In genomic region chr13:98856983-98857382, GRCh38 we compare ENCODE assay signal across 22 cellular contexts.
A peak's percentile ranks its signal among the peaks of the same experiment; 100 is the strongest.
DNase-seq lines count a peak whose midpoint lies in the region; ATAC-seq and TF ChIP-seq lines count a peak whose summit lies in the region.
"Had no signal": no experiment of that assay in that cellular context is flagged by ENCODE, and none has a peak within 500 bp of the region (broad histone marks: within the 10 kb centered on the region; RNA-seq: fewer than 3 reads in every experiment).

No MANE protein-coding gene starts in this region.

- H4K20me1 ChIP-seq in osteoblast (ENCODE audit: insufficient read depth, low read length), result no peaks in the 10 kb centered on the region

- DNase-seq in right cardiac atrium, result peak in 1 of 3 donors; percentile 70
- DNase-seq in Right ventricle myocardium inferior (ENCODE audit: missing footprints), result no peak
- DNase-seq in head of caudate nucleus, result peak in 37 of 42 donors; percentile 18 to 77 (median 54)
- peak in 8 of 10 donors; percentile 50 to 93 (median 58) for DNase-seq in posterior cingulate gyrus
- DNase-seq in GM19238 (ENCODE audit: insufficient read length, low spot score), result no peak
- no peak for DNase-seq in colonic mucosa
- DNase-seq in osteoblast (ENCODE audit: insufficient read length, low spot score, missing footprints), result no peak
- DNase-seq in kidney tubule cell (ENCODE audit: low spot score), result no peak
- DNase-seq: activated CD8-positive, alpha-beta memory T cell treated with anti-CD3 and anti-CD28 coated beads for 24 hours; activated naive CD8-positive, alpha-beta T cell treated with anti-CD3 and anti-CD28 coated beads, Interleukin-2, amount 10 ng/mL, durations not matched to agents 7 days and 5 days; DMS79; effector CD4-positive, alpha-beta T cell; GM23248; kidney glomerular epithelial cell; NCI-H1417 treated with DMSO at 0.1 percent for 48 hours; NCI-H2171; NCI-H774; pancreas; PC-9; T-helper 9 cell had no signal

- ATAC-seq in right cardiac atrium (peak; percentile 77), Right ventricle myocardium inferior (no peak)
- ATAC-seq: activated CD4-positive, CD25-positive, alpha-beta regulatory T cell treated with anti-CD3 and anti-CD28 coated beads, Interleukin-2, amount 50 U/mL, for 24 hours had no signal

- H3K4me2 ChIP-seq in osteoblast (ENCODE audit: insufficient read depth, low read length), result no peak overlapping the region
- H3K4me2 ChIP-seq: PC-9 had no signal

- no peak overlapping the region for H2AFZ ChIP-seq in osteoblast (ENCODE audit: low read length)
- H2AFZ ChIP-seq: GM23248, PC-9 had no signal

- H3K27ac ChIP-seq in right cardiac atrium (ENCODE audit: low read length), result peak overlapping the region; percentile 8
- no peak overlapping the region for H3K27ac ChIP-seq in colonic mucosa
- no peak overlapping the region for H3K27ac ChIP-seq in osteoblast (ENCODE audit: low read depth, low read length)
- H3K27ac ChIP-seq: GM23248, pancreas, PC-9, SK-N-MC had no signal

- H3K27me3 ChIP-seq in right cardiac atrium (ENCODE audit: control insufficient read depth, insufficient read depth), result no peaks in the 10 kb centered on the region
- no peaks in the 10 kb centered on the region for H3K27me3 ChIP-seq in colonic mucosa
- H3K27me3 ChIP-seq in osteoblast (ENCODE audit: insufficient read depth, low read length), result no peaks in the 10 kb centered on the region
- H3K27me3 ChIP-seq: pancreas had no signal

- H3K9me3 ChIP-seq in right cardiac atrium (ENCODE audit: control insufficient read depth, low read length) (no peaks in the 10 kb centered on the region), colonic mucosa (no peaks in the 10 kb centered on the region), osteoblast (ENCODE audit: low read depth, low read length) (no peaks in the 10 kb centered on the region)
- H3K9me3 ChIP-seq: pancreas had no signal

- H3K9ac ChIP-seq in colonic mucosa (ENCODE audit: low read depth in 2 of 2, low read length in 2 of 2), result no peak overlapping the region
- H3K9ac ChIP-seq: GM23248 had no signal

- no peaks in the 10 kb centered on the region for H3K79me2 ChIP-seq in osteoblast (ENCODE audit: insufficient read depth, low read length)

- H3K36me3 ChIP-seq in colonic mucosa, result no peaks in the 10 kb centered on the region
- peaks cover under 1% of the 10 kb centered on the region for H3K36me3 ChIP-seq in osteoblast (ENCODE audit: insufficient read depth, low read length)

- no peaks in the 10 kb centered on the region for H3K4me1 ChIP-seq in right cardiac atrium (ENCODE audit: control insufficient read depth, insufficient read depth, low read length)
- no peaks in the 10 kb centered on the region for H3K4me1 ChIP-seq in colonic mucosa
- peaks cover 8% of the 10 kb centered on the region for H3K4me1 ChIP-seq in osteoblast (ENCODE audit: insufficient read depth, low read length)

- TF ChIP-seq CTCF in colonic mucosa (IDR thresholded peaks at IDR 0.05), result no peak
- no peak for TF ChIP-seq CTCF in osteoblast (IDR thresholded peaks at IDR 0.05; ENCODE audit: extremely low read depth, low read depth, low read length)

- no peak overlapping the region for H3K4me3 ChIP-seq in right cardiac atrium (ENCODE audit: low read length)
- no peak overlapping the region for H3K4me3 ChIP-seq in colonic mucosa
- H3K4me3 ChIP-seq in osteoblast (ENCODE audit: insufficient read depth, low read length), result no peak overlapping the region
- H3K4me3 ChIP-seq: GM23248, pancreas, PC-9, SK-N-MC had no signal

- intact Hi-C loops in right cardiac atrium (cut with DNase I) (loop anchor here in 1 of 4 donors (10.0 kb wide), 1 partner anchor 178 kb away; no protein-coding TSS in a partner anchor), Right ventricle myocardium inferior (cut with DNase I) (no loop called here), head of caudate nucleus (cut with DNase I) (no loop called here), posterior cingulate gyrus (cut with DNase I) (no loop called here), colonic mucosa (cut with DNase I) (no loop called here)

- 47% methylated on average over 5 of the region's 5 CpGs for WGBS in right cardiac atrium

Comparison
In these comparisons a context has a peak if more than half of its experiments do, and no peak if none do; other contexts are left out.
1. DNase-seq: peak in head of caudate nucleus (37 of 42) and posterior cingulate gyrus (8 of 10); none in Right ventricle myocardium inferior (single experiment), GM19238 (single experiment), colonic mucosa (single experiment), osteoblast (single experiment) and kidney tubule cell (single experiment).